ENCODE assay signal across 26 cellular contexts in genomic region chr15:101049282-101049681, GRCh38.
DNase-seq lines count a peak whose midpoint lies in the region; ATAC-seq and TF ChIP-seq lines count a peak whose summit lies in the region.
"Had no signal": no experiment of that assay in that cellular context is flagged by ENCODE, and none has a peak within 500 bp of the region (broad histone marks: within the 10 kb centered on the region; RNA-seq: fewer than 3 reads in every experiment).

No MANE protein-coding gene starts in this region.

- no peaks in the 10 kb centered on the region for H3K36me3 ChIP-seq in neural progenitor cell
- H3K36me3 ChIP-seq: BLaER1 had no signal

- peaks cover 13% of the 10 kb centered on the region for H3K4me1 ChIP-seq in neural progenitor cell
- H3K4me1 ChIP-seq: A549, BLaER1, foreskin keratinocyte, psoas muscle had no signal

- CTCF ChIA-PET in activated naive CD4-positive, alpha-beta T cell treated with anti-CD3 and anti-CD28 coated beads, Interleukin-2, amount 10 ng/mL, durations not matched to agents 7 days and 5 days (lab: Charles Lee): no interaction called here

- H3K9me3 ChIP-seq in neural progenitor cell (ENCODE audit: low read depth): no peaks in the 10 kb centered on the region
- H3K9me3 ChIP-seq: A549, BLaER1, psoas muscle had no signal

- no peaks in the 10 kb centered on the region for H3K4me1 Mint-ChIP-seq in activated naive CD4-positive, alpha-beta T cell treated with anti-CD3 and anti-CD28 coated beads, Interleukin-2, amount 10 ng/mL, durations not matched to agents 7 days and 5 days
- H3K4me1 Mint-ChIP-seq in neural progenitor cell: peaks cover 37% of the 10 kb centered on the region
- H3K4me1 Mint-ChIP-seq: activated CD4-positive, alpha-beta T cell treated with anti-CD3 and anti-CD28 coated beads for 36 hours had no signal

- no peak overlapping the region for H2AFZ ChIP-seq in neural progenitor cell (replicated peaks)

- H3K36me3 Mint-ChIP-seq in activated naive CD4-positive, alpha-beta T cell treated with anti-CD3 and anti-CD28 coated beads, Interleukin-2, amount 50 U/mL, for 72 hours: no peaks in the 10 kb centered on the region
- no peaks in the 10 kb centered on the region for H3K36me3 Mint-ChIP-seq in activated naive CD4-positive, alpha-beta T cell treated with anti-CD3 and anti-CD28 coated beads, Interleukin-2, amount 10 ng/mL, durations not matched to agents 7 days and 5 days
- no peaks in the 10 kb centered on the region for H3K36me3 Mint-ChIP-seq in neural progenitor cell

- ATAC-seq in activated naive CD4-positive, alpha-beta T cell treated with anti-CD3 and anti-CD28 coated beads, Interleukin-2, amount 50 U/mL, for 72 hours: no peak
- no peak for ATAC-seq in GM21367 (IDR thresholded peaks at IDR 0.05; ENCODE audit: unreplicated experiment)
- ATAC-seq: A549; activated CD4-positive, alpha-beta T cell treated with anti-CD3 and anti-CD28 coated beads for 36 hours; foreskin keratinocyte; psoas muscle had no signal

- no peak overlapping the region for H3K9ac ChIP-seq in neural progenitor cell
- H3K9ac ChIP-seq: BLaER1 had no signal

- no peak for TF ChIP-seq CTCF in neural progenitor cell (IDR thresholded peaks at IDR 0.05)

- peaks cover 39% of the 10 kb centered on the region for H3K27me3 ChIP-seq in neural progenitor cell
- H3K27me3 ChIP-seq: BLaER1, dorsolateral prefrontal cortex, foreskin keratinocyte had no signal

- no peaks in the 10 kb centered on the region for H3K9me3 Mint-ChIP-seq in activated naive CD4-positive, alpha-beta T cell treated with anti-CD3 and anti-CD28 coated beads, Interleukin-2, amount 50 U/mL, for 72 hours
- no peaks in the 10 kb centered on the region for H3K9me3 Mint-ChIP-seq in activated naive CD4-positive, alpha-beta T cell treated with anti-CD3 and anti-CD28 coated beads, Interleukin-2, amount 10 ng/mL, durations not matched to agents 7 days and 5 days
- no peaks in the 10 kb centered on the region for H3K9me3 Mint-ChIP-seq in neural progenitor cell
- H3K9me3 Mint-ChIP-seq: HFFc6; stimulated activated naive CD8-positive, alpha-beta T cell treated with anti-CD3 and anti-CD28 coated beads, Interleukin-15, Interleukin-2, amounts not matched to agents 100 ng/mL and 50 ng/mL, for 24 hours had no signal

- no peak overlapping the region for H3K4me3 Mint-ChIP-seq in activated naive CD4-positive, alpha-beta T cell treated with anti-CD3 and anti-CD28 coated beads, Interleukin-2, amount 10 ng/mL, durations not matched to agents 7 days and 5 days
- no peak overlapping the region for H3K4me3 Mint-ChIP-seq in neural progenitor cell
- H3K4me3 Mint-ChIP-seq: activated CD4-positive, alpha-beta T cell treated with anti-CD3 and anti-CD28 coated beads for 36 hours; HFFc6; stimulated activated naive CD8-positive, alpha-beta T cell treated with anti-CD3 and anti-CD28 coated beads, Interleukin-15, Interleukin-2, amounts not matched to agents 100 ng/mL and 50 ng/mL, for 24 hours had no signal

- H3F3A ChIP-seq in neural progenitor cell (ENCODE audit: low read depth): no peaks in the 10 kb centered on the region

- H3K4me3 ChIP-seq in neural progenitor cell: no peak overlapping the region
- H3K4me3 ChIP-seq: A549, BLaER1, dorsolateral prefrontal cortex, psoas muscle had no signal

- H3K27ac ChIP-seq in neural progenitor cell: no peak overlapping the region
- H3K27ac ChIP-seq: A549, BLaER1, dorsolateral prefrontal cortex, foreskin keratinocyte, psoas muscle had no signal

- no peaks in the 10 kb centered on the region for H4K20me1 ChIP-seq in neural progenitor cell (ENCODE audit: low read depth)
- H4K20me1 ChIP-seq: BLaER1 had no signal

- DNase-seq in activated naive CD4-positive, alpha-beta T cell treated with anti-CD3 and anti-CD28 coated beads, Interleukin-2, amount 50 U/mL, for 72 hours (ENCODE audit: low spot score in 2 of 2): peak in 1 of 2 donors; percentile 45
- DNase-seq in activated naive CD4-positive, alpha-beta T cell treated with anti-CD3 and anti-CD28 coated beads, Interleukin-2, amount 10 ng/mL, durations not matched to agents 7 days and 5 days: no peak
- DNase-seq in ecto neural progenitor cell (ENCODE audit: low spot score): peak; percentile 44
- DNase-seq in neural progenitor cell (ENCODE audit: low spot score): no peak
- DNase-seq in ureter (ENCODE audit: low spot score): peak; percentile 22
- DNase-seq in NCI-H2081 treated with DMSO at 0.1 percent for 48 hours (lab: John Stamatoyannopoulos, UW): no peak
- no peak for DNase-seq in NCI-H510A (lab: John Stamatoyannopoulos, UW)
- DNase-seq: activated CD4-positive, alpha-beta T cell treated with anti-CD3 and anti-CD28 coated beads for 36 hours; activated T-cell treated with anti-CD3 and anti-CD28 coated beads for 4 hours; amygdala; Calu3; foreskin keratinocyte; HFFc6; hippocampal formation; mammary epithelial cell; NCI-H2107; NCI-H524; RPMI8226; small intestine; stimulated activated CD4-positive, alpha-beta T cell treated with anti-CD3 and anti-CD28 coated beads, Interleukin-4, amount 100 ng/mL, for 1 hour had no signal

- H3K27me3 Mint-ChIP-seq in activated naive CD4-positive, alpha-beta T cell treated with anti-CD3 and anti-CD28 coated beads, Interleukin-2, amount 10 ng/mL, durations not matched to agents 7 days and 5 days: peaks cover 4% of the 10 kb centered on the region
- H3K27me3 Mint-ChIP-seq in neural progenitor cell (ENCODE audit: insufficient read depth, low read depth): peaks cover 15% of the 10 kb centered on the region
- H3K27me3 Mint-ChIP-seq: activated CD4-positive, alpha-beta T cell treated with anti-CD3 and anti-CD28 coated beads for 36 hours; stimulated activated naive CD8-positive, alpha-beta T cell treated with anti-CD3 and anti-CD28 coated beads, Interleukin-15, Interleukin-2, amounts not matched to agents 100 ng/mL and 50 ng/mL, for 24 hours had no signal

- peak overlapping the region; percentile 11 to 68 for H3K27ac Mint-ChIP-seq in activated naive CD4-positive, alpha-beta T cell treated with anti-CD3 and anti-CD28 coated beads, Interleukin-2, amount 50 U/mL, for 72 hours
- no peak overlapping the region for H3K27ac Mint-ChIP-seq in activated naive CD4-positive, alpha-beta T cell treated with anti-CD3 and anti-CD28 coated beads, Interleukin-2, amount 10 ng/mL, durations not matched to agents 7 days and 5 days
- H3K27ac Mint-ChIP-seq in neural progenitor cell: peak overlapping the region; percentile 69
- H3K27ac Mint-ChIP-seq: activated CD4-positive, alpha-beta T cell treated with anti-CD3 and anti-CD28 coated beads for 36 hours; HFFc6; stimulated activated naive CD8-positive, alpha-beta T cell treated with anti-CD3 and anti-CD28 coated beads, Interleukin-15, Interleukin-2, amounts not matched to agents 100 ng/mL and 50 ng/mL, for 24 hours had no signal

- H3K79me2 ChIP-seq in neural progenitor cell (ENCODE audit: low read depth): no peaks in the 10 kb centered on the region

- H3K4me2 ChIP-seq in neural progenitor cell: no peak overlapping the region
- H3K4me2 ChIP-seq: A549, BLaER1 had no signal

Comparison
In these comparisons a context has a peak if more than half of its experiments do, and no peak if none do; other contexts are left out.
1. DNase-seq: peak in ecto neural progenitor cell (single experiment) and ureter (single experiment); none in activated naive CD4-positive, alpha-beta T cell treated with anti-CD3 and anti-CD28 coated beads, Interleukin-2, amount 10 ng/mL, durations not matched to agents 7 days and 5 days (single experiment), neural progenitor cell (single experiment), NCI-H2081 treated with DMSO at 0.1 percent for 48 hours (single experiment) and NCI-H510A (single experiment).